ENCODE assay signal across 8 cellular contexts in genomic region chr4:21765810-21766407, GRCh38.
DNase-seq lines count a peak whose midpoint lies in the region; ATAC-seq and TF ChIP-seq lines count a peak whose summit lies in the region.

No MANE protein-coding gene starts in this region.

- H3K4me1 ChIP-seq in BE2C (peaks cover 34% of the 10 kb centered on the region), adipocyte (ENCODE audit: control insufficient read depth, insufficient read depth, low read length) (peaks cover 6% of the 10 kb centered on the region)

- H3K27me3 ChIP-seq in BE2C (no peaks in the 10 kb centered on the region), adipocyte (replicated peaks; ENCODE audit: control insufficient read depth, insufficient read depth, low read length) (no peaks in the 10 kb centered on the region)

- peak; percentile 93 for TF ChIP-seq CTCF in BE2C (IDR thresholded peaks at IDR 0.05; ENCODE audit: low read depth, low read length)

- H3K36me3 ChIP-seq in BE2C: no peaks in the 10 kb centered on the region
- no peaks in the 10 kb centered on the region for H3K36me3 ChIP-seq in adipocyte (ENCODE audit: control insufficient read depth, insufficient read depth, low read length, severe bottlenecking)

- no peak overlapping the region for H3K4me3 ChIP-seq in BE2C (ENCODE audit: low read depth, low read length)
- no peak overlapping the region for H3K4me3 ChIP-seq in adipocyte (ENCODE audit: low read length)

- peak; percentile 59 for ATAC-seq in GM18505 (IDR thresholded peaks at IDR 0.05; ENCODE audit: unreplicated experiment)
- peak; percentile 84 for ATAC-seq in HG02943 (IDR thresholded peaks at IDR 0.05; ENCODE audit: low read depth, unreplicated experiment)
- ATAC-seq in stimulated activated naive CD8-positive, alpha-beta T cell treated with anti-CD3 and anti-CD28 coated beads, Interleukin-15, Interleukin-2, amounts not matched to agents 100 U/mL and 50 U/mL, for 24 hours: peak; percentile 65

- TF ChIP-seq POLR2A in GM18505 (IDR thresholded peaks at IDR 0.05; ENCODE audit: borderline replicate concordance, extremely low read depth, insufficient read depth, insufficient read length): no peak

- DNase-seq in BE2C: peak; percentile 51
- peak; percentile 14 for DNase-seq in NCI-H2196 treated with DMSO at 0.1 percent for 48 hours (lab: John Stamatoyannopoulos, UW; ENCODE audit: unreplicated experiment)
- DNase-seq in adipocyte (ENCODE audit: low read depth): peak; percentile 81
- DNase-seq in iPS DF 19.7 (ENCODE audit: low read depth, low spot score): peak; percentile 40
- peak; percentile 28 for DNase-seq in stimulated activated naive CD8-positive, alpha-beta T cell treated with anti-CD3 and anti-CD28 coated beads, Interleukin-15, Interleukin-2, amounts not matched to agents 100 U/mL and 50 U/mL, for 24 hours
- DNase-seq in GM19238 (ENCODE audit: insufficient read length, low spot score): no peak

- no peak overlapping the region for H3K9ac ChIP-seq in adipocyte (ENCODE audit: low read length)

- H3K9me3 ChIP-seq in BE2C (no peaks in the 10 kb centered on the region), adipocyte (ENCODE audit: control insufficient read depth, low read length) (no peaks in the 10 kb centered on the region)
